In genomic region chr11:82191690-82192089, GRCh38 we compare ENCODE assay signal across 16 cellular contexts.
DNase-seq lines count a peak whose midpoint lies in the region; ATAC-seq, FAIRE-seq and TF ChIP-seq lines count a peak whose summit lies in the region.
"Had no signal": no experiment of that assay in that cellular context is flagged by ENCODE, and none has a peak within 500 bp of the region (broad histone marks: within the 10 kb centered on the region; RNA-seq: fewer than 3 reads in every experiment).

No MANE protein-coding gene starts in this region.

- TF ChIP-seq CTCF in liver (IDR thresholded peaks at IDR 0.05; ENCODE audit: low read depth, low read length, missing input control) = no peak
- TF ChIP-seq CTCF in HepG2 (CRISPR knock-in tag; IDR thresholded peaks at IDR 0.05) = no peak
- no peak for TF ChIP-seq CTCF in kidney (IDR thresholded peaks at IDR 0.05; ENCODE audit: borderline replicate concordance, extremely low read depth, insufficient read depth)
- no peak for TF ChIP-seq CTCF in WTC11 (IDR thresholded peaks at IDR 0.05)

- H3K9me3 Mint-ChIP-seq in WTC11 = no peaks in the 10 kb centered on the region

- no peak for DNase-seq in HepG2 (ENCODE audit: low spot score)
- DNase-seq in SHP77 (lab: John Stamatoyannopoulos, UW) = peak; percentile 84 to 86
- peak; percentile 29 for DNase-seq in kidney
- no peak for DNase-seq in activated CD4-positive, alpha-beta T cell treated with anti-CD3 and anti-CD28 coated beads for 4 hours
- no peak for DNase-seq in WTC11 (ENCODE audit: low spot score)
- DNase-seq in NCI-H2227 (lab: John Stamatoyannopoulos, UW; ENCODE audit: unreplicated experiment) = no peak
- DNase-seq: EL, HCEC 1CT, NCI-H2029, NCI-H2171 treated with DMSO at 0.1 percent for 48 hours, NCI-H510A treated with DMSO at 0.1 percent for 48 hours, PC-3, T-helper 1 cell had no signal

- H3K27ac Mint-ChIP-seq in WTC11 = no peak overlapping the region

- H3K4me1 ChIP-seq in liver (ENCODE audit: control insufficient read depth in 4 of 4, insufficient read depth in 4 of 4, low read length in 3 of 4) = peaks cover 0 to 15% (median 5%) of the 10 kb centered on the region in 4 donors
- no peaks in the 10 kb centered on the region for H3K4me1 ChIP-seq in HepG2 (ENCODE audit: insufficient read depth, low read length)
- no peaks in the 10 kb centered on the region for H3K4me1 ChIP-seq in kidney (ENCODE audit: control insufficient read depth in 1 of 2, insufficient read depth in 1 of 2, low read depth in 1 of 2, low read length in 2 of 2)

- no peaks in the 10 kb centered on the region for H3K79me2 ChIP-seq in HepG2 (ENCODE audit: insufficient read depth, low read length)

- ATAC-seq in HepG2 = no peak
- no peak for ATAC-seq in GM18907 (IDR thresholded peaks at IDR 0.05; ENCODE audit: unreplicated experiment)
- no peak for ATAC-seq in WTC11
- ATAC-seq: PC-3 had no signal

- H3K27ac ChIP-seq in liver (ENCODE audit: low read depth in 1 of 2, low read length in 2 of 2) (no peak overlapping the region), HepG2 (ENCODE audit: extremely low read length, insufficient read depth, low read length) (no peak overlapping the region), kidney (ENCODE audit: low read depth in 2 of 2, low read length in 2 of 2) (no peak overlapping the region)
- H3K27ac ChIP-seq: C4-2B had no signal

- H3K4me3 Mint-ChIP-seq in WTC11 = no peak overlapping the region

- intact Hi-C loops in HepG2 (cut with micrococcal nuclease; ENCODE audit: unreplicated experiment) = no loop called here
- intact Hi-C loops in kidney (cut with DNase I) = no loop called here

- BruUV-seq in HepG2 (replicated peaks; lab: Mats Ljungman, UMichigan) = no TSS peak

- CTCF ChIA-PET in HepG2 (lab: Yijun Ruan, JAX; ENCODE audit: low intra/inter-chr PET ratio, low total read pairs) (no interaction called here), WTC11 (lab: Charles Lee) (no interaction called here)

- no peak overlapping the region for H3K9ac ChIP-seq in liver (ENCODE audit: low read depth in 1 of 2, low read length in 2 of 2)
- H3K9ac ChIP-seq in HepG2 (ENCODE audit: insufficient read depth, low read depth, low read length) = no peak overlapping the region
- H3K9ac ChIP-seq in kidney (ENCODE audit: low read length in 2 of 2) = no peak overlapping the region

- H3K9me3 ChIP-seq in liver (ENCODE audit: control insufficient read depth in 4 of 4, low read length in 3 of 4) (no peaks in the 10 kb centered on the region), HepG2 (ENCODE audit: low read length) (no peaks in the 10 kb centered on the region), kidney (ENCODE audit: control insufficient read depth in 1 of 2, low read length in 2 of 2) (no peaks in the 10 kb centered on the region)

- POLR2A ChIA-PET in HepG2 (lab: Yijun Ruan, JAX) (no interaction called here), WTC11 (lab: Charles Lee) (no interaction called here)

- FAIRE-seq in HepG2 (lab: Jason Lieb, UNC) = no peak
- FAIRE-seq in kidney (lab: Jason Lieb, UNC) = no peak

- 51% methylated on average over 3 of the region's 3 CpGs for WGBS in liver
- no CpG with 5 or more reads among the region's 3 CpGs for WGBS in HepG2 (ENCODE audit: low lambda C conversion rate)

- no peaks in the 10 kb centered on the region for H3K27me3 Mint-ChIP-seq in WTC11 (ENCODE audit: low read depth)

- no peaks in the 10 kb centered on the region for H3K4me1 Mint-ChIP-seq in WTC11

- H3K36me3 ChIP-seq in liver (ENCODE audit: control insufficient read depth in 4 of 4, insufficient read depth in 3 of 4, low read depth in 1 of 4, low read length in 3 of 4) (no peaks in the 10 kb centered on the region), HepG2 (replicated peaks in 1 of 2; ENCODE audit: control insufficient read depth in 1 of 2, insufficient read depth in 2 of 2, low read length in 2 of 2) (no peaks in the 10 kb centered on the region), kidney (ENCODE audit: control insufficient read depth in 1 of 2, insufficient read depth in 2 of 2, low read length in 2 of 2) (no peaks in the 10 kb centered on the region)

- no peak for TF ChIP-seq POLR2A in HepG2 (IDR thresholded peaks at IDR 0.05; ENCODE audit: insufficient read depth in 1 of 2, low read depth in 2 of 2, low read length in 2 of 2)

- no peaks in the 10 kb centered on the region for H4K20me1 ChIP-seq in HepG2 (ENCODE audit: insufficient read depth, low read length)

- TF ChIP-seq EP300 in HepG2 (IDR thresholded peaks at IDR 0.05; ENCODE audit: low read depth in 2 of 2, low read length in 2 of 2) = no peak
- TF ChIP-seq EP300 in HepG2 (CRISPR knock-in tag; IDR thresholded peaks at IDR 0.05; ENCODE audit: borderline replicate concordance) = no peak

- H3K4me3 ChIP-seq in liver (ENCODE audit: low read depth in 1 of 3, low read length in 3 of 3) = no peak overlapping the region
- no peak overlapping the region for H3K4me3 ChIP-seq in HepG2 (replicated peaks in 1 of 3; ENCODE audit: insufficient read depth in 1 of 3, low read depth in 2 of 3, low read length in 3 of 3)
- H3K4me3 ChIP-seq in kidney (ENCODE audit: low read length in 2 of 2) = no peak overlapping the region

- H3K36me3 Mint-ChIP-seq in WTC11 = no peaks in the 10 kb centered on the region

- in situ Hi-C loops in HepG2 (cut with HindIII; ENCODE audit: extremely low pct_ligation_motif_present, low pct_unique_long_range_greater_than_20kb) = no loop called here

- H3K4me2 ChIP-seq in HepG2 (ENCODE audit: low read depth, low read length) = no peak overlapping the region

- H3K27me3 ChIP-seq in liver (ENCODE audit: control insufficient read depth in 4 of 4, insufficient read depth in 4 of 4, low read length in 3 of 4) (no peaks in the 10 kb centered on the region), HepG2 (ENCODE audit: control insufficient read depth in 1 of 2, insufficient read depth in 2 of 2, low read length in 2 of 2) (no peaks in the 10 kb centered on the region)

- H2AFZ ChIP-seq in HepG2 (ENCODE audit: low read length) = no peak overlapping the region

- TF ChIP-seq RAD21 in liver (IDR thresholded peaks at IDR 0.05) (peak in 1 of 2 donors; percentile 21), HepG2 (CRISPR knock-in tag; IDR thresholded peaks at IDR 0.05) (no peak)

TF ChIP-seq in liver, 16 proteins besides CTCF, POLR2A, EP300 and RAD21 (continues in another document):
- TF ChIP-seq RXRA (IDR thresholded peaks at IDR 0.05) (no peak), MAX (IDR thresholded peaks at IDR 0.05) (peak; percentile 38), JUND (IDR thresholded peaks at IDR 0.05) (no peak), FOXA2 (IDR thresholded peaks at IDR 0.05) (no peak), HNF4A (conservative IDR thresholded peaks at IDR 0.05) (peak; percentile 57 to 60)

TF ChIP-seq in HepG2, 621 proteins besides CTCF, POLR2A, EP300 and RAD21 (continues in another document):
- no peak for TF ChIP-seq ZBTB25 (CRISPR knock-in tag; IDR thresholded peaks at IDR 0.05)
- no peak for TF ChIP-seq AHR (CRISPR knock-in tag; IDR thresholded peaks at IDR 0.05)

TF ChIP-seq in WTC11, 78 proteins besides CTCF, POLR2A, EP300 and RAD21 (continues in another document):
- no peak for TF ChIP-seq CDX4 (CRISPR knock-in tag; IDR thresholded peaks at IDR 0.05; ENCODE audit: borderline replicate concordance)
- TF ChIP-seq PRRX2 (CRISPR knock-in tag; IDR thresholded peaks at IDR 0.05) = no peak
- no peak for TF ChIP-seq CBFB (CRISPR knock-in tag; IDR thresholded peaks at IDR 0.05; ENCODE audit: low read depth)
- TF ChIP-seq FOXP4 (CRISPR knock-in tag; IDR thresholded peaks at IDR 0.05) = no peak
- no peak for TF ChIP-seq NFATC4 (CRISPR knock-in tag; IDR thresholded peaks at IDR 0.05)
- TF ChIP-seq TEAD4 (CRISPR knock-in tag; IDR thresholded peaks at IDR 0.05) = no peak
- no peak for TF ChIP-seq ZNF281 (CRISPR knock-in tag; IDR thresholded peaks at IDR 0.05)

Comparison
In these comparisons a context has a peak if more than half of its experiments do, and no peak if none do; other contexts are left out.
1. DNase-seq: peak in SHP77 (2 of 2) and kidney (single experiment); none in HepG2 (single experiment), activated CD4-positive, alpha-beta T cell treated with anti-CD3 and anti-CD28 coated beads for 4 hours (0 of 2), WTC11 (single experiment) and NCI-H2227 (single experiment).